In the genomic region with DNA sequence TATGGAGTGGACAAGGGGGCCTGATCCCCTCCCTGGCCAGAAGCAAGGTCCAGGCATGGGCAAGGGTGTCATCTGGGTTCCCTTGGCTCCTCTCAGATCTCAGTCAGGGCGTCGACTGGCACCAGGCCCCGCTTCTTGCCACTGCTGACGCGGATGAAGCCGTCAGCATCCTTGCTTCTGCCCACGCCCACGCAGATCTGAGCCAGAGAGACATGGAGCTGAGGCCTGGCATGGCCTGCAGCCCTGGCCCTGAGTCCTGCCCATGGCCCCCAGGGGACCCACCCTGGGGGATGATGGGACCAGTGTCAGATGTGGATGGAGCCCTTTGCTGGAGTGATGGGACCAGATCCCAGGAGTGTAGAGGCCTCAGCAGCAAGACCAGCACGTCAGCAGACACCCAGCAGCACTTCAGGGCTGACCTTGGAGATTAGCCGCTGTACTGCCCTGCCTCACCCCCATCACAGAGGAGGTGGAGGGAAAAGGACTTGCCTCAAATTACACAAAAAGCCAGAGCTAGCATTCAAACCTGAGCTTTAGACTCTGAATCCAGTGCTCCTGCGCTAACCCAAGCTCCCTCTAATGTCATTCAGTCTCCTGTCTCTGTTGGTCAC, we compare ENCODE assay signal across 33 cellular contexts. TPM values are rescaled to one million over a fixed set of nuclear protein-coding genes. Genes with fewer than 3 reads are reported as not detected.
DNase-seq lines count a peak whose midpoint lies in the region; ATAC-seq and TF ChIP-seq lines count a peak whose summit lies in the region.
"Had no signal": no experiment of that assay in that cellular context is flagged by ENCODE, and none has a peak within 500 bp of the region (broad histone marks: within the 10 kb centered on the region; RNA-seq: fewer than 3 reads in every experiment).

No MANE protein-coding gene starts in this region.

- no peaks in the 10 kb centered on the region for H3K36me3 Mint-ChIP-seq in T-helper 1 cell treated with Interleukin-12 subunit alpha and Interleukin-12 subunit beta and Interleukin-4 antibody, amounts not matched to agents 30 μg/mL and 1 μg/mL, for 36 hours (ENCODE audit: low read depth)
- H3K36me3 Mint-ChIP-seq in stimulated activated memory B cell treated with anti-CD40 and anti-IgM and Interleukin-4, amounts not matched to agents 10 μg/mL and 1 μg/mL and 100 μg/mL, for 72 hours: no peaks in the 10 kb centered on the region
- H3K36me3 Mint-ChIP-seq: mesothelial cell of epicardium; naive thymus-derived CD4-positive, alpha-beta T cell had no signal

- peak overlapping the region; percentile 54 to 94 for H3K27ac ChIP-seq in ascending aorta
- peak overlapping the region; percentile 80 to 93 for H3K27ac ChIP-seq in tibial artery
- H3K27ac ChIP-seq: 22Rv1, HL-60, SK-N-MC, VCaP had no signal

- no peaks in the 10 kb centered on the region for H3K27me3 ChIP-seq in ascending aorta
- no peaks in the 10 kb centered on the region for H3K27me3 ChIP-seq in tibial artery
- H3K27me3 ChIP-seq: thyroid gland had no signal

- no peak overlapping the region for H3K4me3 Mint-ChIP-seq in T-helper 1 cell treated with Interleukin-12 subunit alpha and Interleukin-12 subunit beta and Interleukin-4 antibody, amounts not matched to agents 30 μg/mL and 1 μg/mL, for 36 hours
- H3K4me3 Mint-ChIP-seq in stimulated activated memory B cell treated with anti-CD40 and anti-IgM and Interleukin-4, amounts not matched to agents 10 μg/mL and 1 μg/mL and 100 μg/mL, for 72 hours: no peak overlapping the region
- H3K4me3 Mint-ChIP-seq: activated T-cell treated with anti-CD3 and anti-CD28 coated beads, Interleukin-2, amount 50 U/mL, for 4 hours; mesothelial cell of epicardium had no signal

- no peak for ATAC-seq in stimulated activated memory B cell treated with anti-CD40 and anti-IgM and Interleukin-4, amounts not matched to agents 10 μg/mL and 1 μg/mL and 100 μg/mL, for 72 hours
- no peak for ATAC-seq in HG03520 (IDR thresholded peaks at IDR 0.05; ENCODE audit: unreplicated experiment)
- ATAC-seq: activated T-cell treated with anti-CD3 and anti-CD28 coated beads, Interleukin-2, amount 50 U/mL, for 4 hours; naive thymus-derived CD4-positive, alpha-beta T cell had no signal

- H3K36me3 ChIP-seq in ascending aorta (peaks cover 0 to 4% of the 10 kb centered on the region in 2 donors), tibial artery (peaks cover 0 to 54% (median 16%) of the 10 kb centered on the region in 3 donors)
- H3K36me3 ChIP-seq: heart right ventricle, thyroid gland had no signal

- intact Hi-C loops in ascending aorta (cut with DNase I) (no loop called here), tibial artery (cut with DNase I; ENCODE audit: low total_unique reads) (no loop called here)

- H3K9me3 ChIP-seq in ascending aorta (no peaks in the 10 kb centered on the region), tibial artery (no peaks in the 10 kb centered on the region)
- H3K9me3 ChIP-seq: heart right ventricle, thyroid gland had no signal

- peaks cover 40% of the 10 kb centered on the region for H3K27me3 Mint-ChIP-seq in T-helper 1 cell treated with Interleukin-12 subunit alpha and Interleukin-12 subunit beta and Interleukin-4 antibody, amounts not matched to agents 30 μg/mL and 1 μg/mL, for 36 hours (ENCODE audit: low read depth)
- peaks cover 61% of the 10 kb centered on the region for H3K27me3 Mint-ChIP-seq in stimulated activated memory B cell treated with anti-CD40 and anti-IgM and Interleukin-4, amounts not matched to agents 10 μg/mL and 1 μg/mL and 100 μg/mL, for 72 hours

- peaks cover 11% of the 10 kb centered on the region for H3K4me1 Mint-ChIP-seq in T-helper 1 cell treated with Interleukin-12 subunit alpha and Interleukin-12 subunit beta and Interleukin-4 antibody, amounts not matched to agents 30 μg/mL and 1 μg/mL, for 36 hours (ENCODE audit: low read depth)
- peaks cover 30% of the 10 kb centered on the region for H3K4me1 Mint-ChIP-seq in stimulated activated memory B cell treated with anti-CD40 and anti-IgM and Interleukin-4, amounts not matched to agents 10 μg/mL and 1 μg/mL and 100 μg/mL, for 72 hours

- H3K27ac Mint-ChIP-seq in T-helper 1 cell treated with Interleukin-12 subunit alpha and Interleukin-12 subunit beta and Interleukin-4 antibody, amounts not matched to agents 30 μg/mL and 1 μg/mL, for 36 hours: peak overlapping the region; percentile 36
- no peak overlapping the region for H3K27ac Mint-ChIP-seq in stimulated activated memory B cell treated with anti-CD40 and anti-IgM and Interleukin-4, amounts not matched to agents 10 μg/mL and 1 μg/mL and 100 μg/mL, for 72 hours
- H3K27ac Mint-ChIP-seq: mesothelial cell of epicardium had no signal

- no peak for DNase-seq in T-helper 1 cell
- no peak for DNase-seq in ascending aorta (ENCODE audit: low spot score in 2 of 2)
- DNase-seq in islet precursor cell: peak; percentile 50
- DNase-seq in tibial artery: peak; percentile 49 to 94
- no peak for DNase-seq in NCI-H187 treated with DMSO at 0.1 percent for 48 hours (lab: John Stamatoyannopoulos, UW)
- DNase-seq: activated CD4-positive, alpha-beta T cell treated with anti-CD3 and anti-CD28 coated beads for 48 hours; activated naive CD4-positive, alpha-beta T cell; activated T-cell treated with anti-CD3 and anti-CD28 coated beads, Interleukin-2, amount 50 U/mL, for 4 hours; AML-193; amniotic stem cell; DMS53; GOT3; left colon; naive thymus-derived CD4-positive, alpha-beta T cell; NCI-H1092 treated with DMSO at 0.1 percent for 48 hours; NCI-H226; retina; stimulated activated CD4-positive, alpha-beta T cell treated with anti-CD3 and anti-CD28 coated beads, Interleukin-4, amount 100 ng/mL, for 4 hours; stimulated activated naive CD4-positive, alpha-beta T cell treated with Interleukin-2 at 50 U/mL for 16 hours had no signal

- peaks cover 16 to 32% of the 10 kb centered on the region in 2 donors for H3K4me1 ChIP-seq in ascending aorta
- H3K4me1 ChIP-seq in tibial artery: peaks cover 0 to 83% (median 63%) of the 10 kb centered on the region in 4 donors

- no peak overlapping the region for H3K4me3 ChIP-seq in ascending aorta
- no peak overlapping the region for H3K4me3 ChIP-seq in tibial artery
- H3K4me3 ChIP-seq: heart right ventricle, SK-N-MC, thyroid gland had no signal

- no peaks in the 10 kb centered on the region for H3K9me3 Mint-ChIP-seq in T-helper 1 cell treated with Interleukin-12 subunit alpha and Interleukin-12 subunit beta and Interleukin-4 antibody, amounts not matched to agents 30 μg/mL and 1 μg/mL, for 36 hours
- no peaks in the 10 kb centered on the region for H3K9me3 Mint-ChIP-seq in stimulated activated memory B cell treated with anti-CD40 and anti-IgM and Interleukin-4, amounts not matched to agents 10 μg/mL and 1 μg/mL and 100 μg/mL, for 72 hours
- H3K9me3 Mint-ChIP-seq: activated T-cell treated with anti-CD3 and anti-CD28 coated beads, Interleukin-2, amount 50 U/mL, for 4 hours; mesothelial cell of epicardium; naive thymus-derived CD4-positive, alpha-beta T cell had no signal

- TF ChIP-seq CTCF in ascending aorta (IDR thresholded peaks at IDR 0.05) (no peak), tibial artery (IDR thresholded peaks at IDR 0.05) (no peak)

RNA-seq across cellular contexts. Expression of gene RPL19, which starts 12.2 kb away (rescaled TPM):
- 1,889 TPM for total RNA-seq in ascending aorta

RNA-seq across cellular contexts. Expression of gene STAC2, which starts 13.4 kb away (rescaled TPM):
- total RNA-seq in ascending aorta: 7.9 TPM
- total RNA-seq: activated T-cell treated with anti-CD3 and anti-CD28 coated beads, Interleukin-2, amount 50 U/mL, for 4 hours; dermis microvascular lymphatic vessel endothelial cell; naive thymus-derived CD4-positive, alpha-beta T cell; T-helper 2 cell treated with Interferon-gamma antibody and Interleukin-4, amounts not matched to agents 100 ng/mL and 5 ng/mL, for 36 hours; thyroid gland had no signal

RNA-seq across cellular contexts. Expression of gene CACNB1, which starts 14.8 kb away (rescaled TPM):
- total RNA-seq in ascending aorta: 9.6 TPM

RNA-seq across cellular contexts. Expression of gene ARL5C, which starts 46.3 kb away (rescaled TPM):
- total RNA-seq in ascending aorta: not detected
- total RNA-seq: activated T-cell treated with anti-CD3 and anti-CD28 coated beads, Interleukin-2, amount 50 U/mL, for 4 hours; dermis microvascular lymphatic vessel endothelial cell; heart right ventricle; LHCN-M2; mesothelial cell of epicardium; omental fat pad; T-helper 2 cell treated with Interferon-gamma antibody and Interleukin-4, amounts not matched to agents 100 ng/mL and 5 ng/mL, for 36 hours; thyroid gland had no signal

Comparison
In these comparisons a context has a peak if more than half of its experiments do, and no peak if none do; other contexts are left out.
1. DNase-seq: peak in islet precursor cell (single experiment) and tibial artery (2 of 2); none in T-helper 1 cell (0 of 5), ascending aorta (0 of 2) and NCI-H187 treated with DMSO at 0.1 percent for 48 hours (single experiment).